Comparison of ENCODE assay signal across 18 cellular contexts in genomic region chr5:434443-435146, GRCh38. TPM values are rescaled to one million over a fixed set of nuclear protein-coding genes. Genes with fewer than 3 reads are reported as not detected.
A peak's percentile ranks its signal among the peaks of the same experiment; 100 is the strongest.
DNase-seq lines count a peak whose midpoint lies in the region; ATAC-seq and TF ChIP-seq lines count a peak whose summit lies in the region.
"Had no signal": no experiment of that assay in that cellular context is flagged by ENCODE, and none has a peak within 500 bp of the region (broad histone marks: within the 10 kb centered on the region; RNA-seq: fewer than 3 reads in every experiment).

No MANE protein-coding gene starts in this region.

- ATAC-seq in left ventricle myocardium superior (no peak), left lobe of liver (no peak), aorta (ENCODE audit: low FRiP score) (no peak)

- peaks cover 6% of the 10 kb centered on the region for H3K27me3 Mint-ChIP-seq in progenitor cell of endocrine pancreas

- H3K36me3 ChIP-seq in aorta (ENCODE audit: control insufficient read depth in 1 of 2, insufficient read depth in 2 of 2, low read length in 1 of 2): no peaks in the 10 kb centered on the region

- H3K4me3 ChIP-seq in aorta (ENCODE audit: low read length in 2 of 2): no peak overlapping the region
- H3K4me3 ChIP-seq: GM23248 had no signal

- no peak overlapping the region for H3K27ac ChIP-seq in aorta (ENCODE audit: low read depth in 1 of 2, low read length in 2 of 2)
- H3K27ac ChIP-seq: GM23248, RWPE1 had no signal

- no peak overlapping the region for H3K27ac Mint-ChIP-seq in progenitor cell of endocrine pancreas
- H3K27ac Mint-ChIP-seq: CD14-positive monocyte had no signal

- H3K27me3 ChIP-seq in aorta (ENCODE audit: control insufficient read depth in 1 of 2, insufficient read depth in 2 of 2, low read length in 1 of 2): no peaks in the 10 kb centered on the region

- TF ChIP-seq CTCF in progenitor cell of endocrine pancreas (IDR thresholded peaks at IDR 0.05; ENCODE audit: unreplicated experiment): no peak

- H3K36me3 Mint-ChIP-seq in progenitor cell of endocrine pancreas (ENCODE audit: insufficient read depth): no peaks in the 10 kb centered on the region
- H3K36me3 Mint-ChIP-seq: CD14-positive monocyte had no signal

- 84 to 85% methylated on average over 26 of the region's 26 CpGs for WGBS in aorta, 2 donors

- intact Hi-C loops in left ventricle myocardium superior (cut with micrococcal nuclease) (no loop called here), cardiac septum (cut with DNase I) (loop anchor here (5.0 kb wide), 1 partner anchor 117 kb away; no protein-coding TSS in a partner anchor), aorta (cut with DNase I) (loop anchor here in 1 of 2 donors (5.0 kb wide), 1 partner anchor 117 kb away; no protein-coding TSS in a partner anchor)

- DNase-seq in left ventricle myocardium superior (peak; percentile 20), cardiac septum (ENCODE audit: low spot score) (no peak), left lobe of liver (ENCODE audit: low spot score) (peak; percentile 31), progenitor cell of endocrine pancreas (ENCODE audit: low spot score, unreplicated experiment) (peak; percentile 7), aorta (peak; percentile 43 to 72), KG1 (lab: John Stamatoyannopoulos, UW) (no peak), cerebellar cortex (ENCODE audit: low spot score) (no peak)
- DNase-seq in activated CD4-positive, alpha-beta T cell treated with anti-CD3 and anti-CD28 coated beads, Interleukin-2, amount 50 U/mL, for 1 hour: no peak
- DNase-seq: Calu3; DMS79 treated with DMSO at 0.1 percent for 48 hours; GM23248; NCI-H1092; NCI-H1694 treated with DMSO at 0.1 percent for 48 hours; NCI-H69; NK-92 treated with Interleukin-12 subunit alpha and Interleukin-12 subunit beta, amount 100 ng/mL, for 24 hours; OCI-M1 had no signal

- no peak overlapping the region for H3K4me3 Mint-ChIP-seq in progenitor cell of endocrine pancreas (ENCODE audit: low read depth)
- H3K4me3 Mint-ChIP-seq: CD14-positive monocyte had no signal

- H3K9me3 Mint-ChIP-seq in progenitor cell of endocrine pancreas (ENCODE audit: low read depth): no peaks in the 10 kb centered on the region
- H3K9me3 Mint-ChIP-seq: CD14-positive monocyte had no signal

- H3K4me1 ChIP-seq in aorta (ENCODE audit: control insufficient read depth in 1 of 2, insufficient read depth in 2 of 2, low read length in 2 of 2): no peaks in the 10 kb centered on the region

- H3K9me3 ChIP-seq in aorta (ENCODE audit: control insufficient read depth, low read length): no peaks in the 10 kb centered on the region

- peaks cover 4% of the 10 kb centered on the region for H3K4me1 Mint-ChIP-seq in progenitor cell of endocrine pancreas (ENCODE audit: low read depth)
- H3K4me1 Mint-ChIP-seq: CD14-positive monocyte had no signal

RNA-seq across cellular contexts. Expression of gene EXOC3, which starts 8.4 kb away (rescaled TPM):
- total RNA-seq in left ventricle myocardium superior (49.1 TPM), cardiac septum (42.9 TPM), left lobe of liver (25.7 TPM), progenitor cell of endocrine pancreas (66.5 and 67.3 TPM in 2 replicates), aorta (10 to 100 TPM; 54.6 to 65.2 TPM)
- 10 to 100 TPM; 31.3 to 88.9 TPM for polyA plus RNA-seq in aorta

Comparison
In these comparisons a context has a peak if more than half of its experiments do, and no peak if none do; other contexts are left out.
1. DNase-seq: peak in left ventricle myocardium superior (single experiment), left lobe of liver (single experiment), progenitor cell of endocrine pancreas (single experiment) and aorta (2 of 2); none in cardiac septum (single experiment), KG1 (single experiment), cerebellar cortex (single experiment) and activated CD4-positive, alpha-beta T cell treated with anti-CD3 and anti-CD28 coated beads, Interleukin-2, amount 50 U/mL, for 1 hour (single experiment).